Comparison of ENCODE assay signal across 10 cellular contexts in the genomic region with DNA sequence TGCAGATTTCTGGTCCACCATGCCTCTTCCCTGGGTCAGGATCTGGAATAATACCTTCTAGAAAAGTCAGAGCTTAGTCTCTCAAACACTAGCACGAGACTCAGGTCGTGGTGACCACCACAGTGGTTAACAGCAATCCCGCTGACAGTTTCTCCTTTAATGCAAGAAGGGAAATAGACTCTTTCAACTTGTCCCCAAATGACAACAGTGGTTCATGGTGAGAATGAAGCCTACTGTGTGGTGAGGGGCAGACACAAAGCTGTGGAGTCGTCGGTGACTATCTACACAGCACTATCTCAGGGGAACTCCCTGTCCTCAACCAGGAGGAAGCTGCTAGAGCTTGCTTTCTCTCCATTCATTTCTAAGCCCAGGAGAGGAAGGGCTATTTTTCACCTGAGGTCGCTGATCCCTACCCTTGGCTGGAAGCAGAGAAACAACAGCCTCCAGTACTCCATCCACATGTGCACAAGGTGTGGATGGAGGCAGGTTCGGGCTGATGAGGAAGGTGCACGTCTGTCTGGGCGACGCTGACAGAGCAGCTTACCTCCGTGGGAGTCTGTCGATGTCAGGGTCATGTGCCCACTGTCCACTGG.
A peak's percentile ranks its signal among the peaks of the same experiment; 100 is the strongest.
DNase-seq lines count a peak whose midpoint lies in the region; ATAC-seq lines count a peak whose summit lies in the region.
"Had no signal": no experiment of that assay in that cellular context is flagged by ENCODE, and none has a peak within 500 bp of the region (broad histone marks: within the 10 kb centered on the region; RNA-seq: fewer than 3 reads in every experiment).

No MANE protein-coding gene starts in this region.

- H3K4me3 Mint-ChIP-seq in immature natural killer cell: peak overlapping the region; percentile 46 to 78 (median 67)

- peaks cover 63% of the 10 kb centered on the region for H3K4me1 ChIP-seq in SJCRH30

- peaks cover 8 to 15% (median 11%) of the 10 kb centered on the region in 3 donors for H3K27me3 Mint-ChIP-seq in immature natural killer cell (ENCODE audit: low read depth in 3 of 3)

- DNase-seq in immature natural killer cell: peak; percentile 67 to 73 (median 70)
- DNase-seq in SJCRH30: no peak
- no peak for DNase-seq in NCI-H187 treated with DMSO at 0.1 percent for 48 hours (lab: John Stamatoyannopoulos, UW)
- no peak for DNase-seq in MG63
- DNase-seq in germinal center (ENCODE audit: low spot score): no peak
- DNase-seq: activated gamma-delta T cell treated with Interleukin-2 at 50 U/mL for 16 hours, NCI-H2227 treated with DMSO at 0.1 percent for 48 hours had no signal

- H3K27ac ChIP-seq in SJCRH30: no peak overlapping the region; the same call in 1 of the 2 replicates

- H3K4me3 ChIP-seq in GM08714 (ENCODE audit: low read length): peak overlapping the region; percentile 10; the same call in 1 of the 2 replicates
- H3K4me3 ChIP-seq in SJCRH30: no peak overlapping the region
- H3K4me3 ChIP-seq in MG63: no peak overlapping the region

- peak overlapping the region in 3 of 6 donors; percentile 8 to 38 (median 20) for H3K27ac Mint-ChIP-seq in immature natural killer cell

- H3K9me3 ChIP-seq in SJCRH30 (replicated peaks) (no peaks in the 10 kb centered on the region), MG63 (no peaks in the 10 kb centered on the region)

- no peaks in the 10 kb centered on the region for H3K9me3 Mint-ChIP-seq in immature natural killer cell

- ATAC-seq in GM19452 (IDR thresholded peaks at IDR 0.05; ENCODE audit: unreplicated experiment) (peak; percentile 49), HG03378 (IDR thresholded peaks at IDR 0.05; ENCODE audit: unreplicated experiment) (peak; percentile 31)

- H3K27me3 ChIP-seq in SJCRH30 (no peaks in the 10 kb centered on the region), MG63 (no peaks in the 10 kb centered on the region)

- H3K4me1 Mint-ChIP-seq in immature natural killer cell: peaks cover 67 to 73% of the 10 kb centered on the region in 2 donors

- peaks cover 0 to 48% (median 18%) of the 10 kb centered on the region in 3 donors for H3K36me3 Mint-ChIP-seq in immature natural killer cell

- no peaks in the 10 kb centered on the region for H3K36me3 ChIP-seq in SJCRH30
- peaks cover 10% of the 10 kb centered on the region for H3K36me3 ChIP-seq in MG63

Comparison
In these comparisons a context has a peak if more than half of its experiments do, and no peak if none do; other contexts are left out.
1. DNase-seq: peak in immature natural killer cell (3 of 3); none in SJCRH30 (0 of 2), NCI-H187 treated with DMSO at 0.1 percent for 48 hours (single experiment), MG63 (single experiment) and germinal center (single experiment).